Comparison of ENCODE assay signal across 27 cellular contexts in genomic region chr15:81263477-81263876, GRCh38.
"Had no signal": no experiment of that assay in that cellular context is flagged by ENCODE, and none has a peak within 500 bp of the region (broad histone marks: within the 10 kb centered on the region; RNA-seq: fewer than 3 reads in every experiment).

No MANE protein-coding gene starts in this region.

- H3K27ac Mint-ChIP-seq: naive thymus-derived CD8-positive, alpha-beta T cell; nephron; stimulated activated memory B cell treated with anti-CD40 and anti-IgM and Interleukin-4, amounts not matched to agents 10 μg/mL and 1 μg/mL and 100 μg/mL, for 72 hours; stimulated activated naive CD8-positive, alpha-beta T cell treated with anti-CD3 and anti-CD28 coated beads, Interleukin-15, amount 100 ng/mL, for 72 hours; type B pancreatic cell had no signal

- H3K36me3 ChIP-seq: left lung, right atrium auricular region, right lobe of liver, uterus had no signal

- H3K4me3 Mint-ChIP-seq: naive thymus-derived CD8-positive, alpha-beta T cell; nephron; neural crest cell; stimulated activated memory B cell treated with anti-CD40 and anti-IgM and Interleukin-4, amounts not matched to agents 10 μg/mL and 1 μg/mL and 100 μg/mL, for 72 hours; stimulated activated naive CD8-positive, alpha-beta T cell treated with anti-CD3 and anti-CD28 coated beads, Interleukin-15, amount 100 ng/mL, for 72 hours; type B pancreatic cell had no signal

- H3K9ac ChIP-seq: parathyroid adenoma had no signal

- H3K27ac ChIP-seq: left lung, lower lobe of right lung, parathyroid adenoma, psoas muscle, right atrium auricular region, right lobe of liver, uterus had no signal

- H3K4me2 ChIP-seq: smooth muscle cell had no signal

- H3K27me3 Mint-ChIP-seq: stimulated activated memory B cell treated with anti-CD40 and anti-IgM and Interleukin-4, amounts not matched to agents 10 μg/mL and 1 μg/mL and 100 μg/mL, for 72 hours had no signal

- H2AFZ ChIP-seq: parathyroid adenoma had no signal

- DNase-seq: hippocampal formation; kidney glomerular epithelial cell; left colon; left lung; lower lobe of right lung; mammary epithelial cell; mesenchymal stem cell; naive thymus-derived CD8-positive, alpha-beta T cell; occipital lobe; psoas muscle; right lobe of liver; stimulated activated CD4-positive, alpha-beta T cell treated with anti-CD3 and anti-CD28 coated beads, Interleukin-1b, Interleukin-23, amount 100 ng/mL, for 48 hours; stimulated activated CD4-positive, alpha-beta T cell treated with anti-CD3 and anti-CD28 coated beads, Interleukin-2, amount 100 ng/mL, for 48 hours; stimulated activated CD4-positive, alpha-beta T cell treated with anti-CD3 and anti-CD28 coated beads, Interleukin-4, amount 100 ng/mL, for 4 hours; stimulated activated CD8-positive, alpha-beta memory T cell treated with anti-CD3 and anti-CD28 coated beads, Interleukin-4, amount 100 ng/mL, for 48 hours; stimulated activated naive CD4-positive, alpha-beta T cell treated with Interleukin-2 at 50 U/mL for 16 hours; stimulated activated naive CD8-positive, alpha-beta T cell treated with anti-CD3 and anti-CD28 coated beads, Interleukin-15, amount 100 ng/mL, for 72 hours; substantia nigra; uterus had no signal

- H3K27me3 ChIP-seq: right atrium auricular region, right lobe of liver, tibial nerve, uterus had no signal

- H3K4me1 ChIP-seq: parathyroid adenoma had no signal

- H3K4me3 ChIP-seq: left lung, lower lobe of right lung, psoas muscle, right atrium auricular region, right lobe of liver, smooth muscle cell, tibial nerve, uterus had no signal

- H3K79me2 ChIP-seq: parathyroid adenoma had no signal

- ATAC-seq: left colon; left lung; lower lobe of right lung; naive thymus-derived CD8-positive, alpha-beta T cell; psoas muscle; right lobe of liver; stimulated activated memory B cell treated with anti-CD40 and anti-IgM and Interleukin-4, amounts not matched to agents 10 μg/mL and 1 μg/mL and 100 μg/mL, for 72 hours; stimulated activated naive CD8-positive, alpha-beta T cell treated with anti-CD3 and anti-CD28 coated beads, Interleukin-15, amount 100 ng/mL, for 72 hours had no signal

- H3K9me3 ChIP-seq: left lung, lower lobe of right lung, psoas muscle, right atrium auricular region, right lobe of liver, tibial nerve, uterus had no signal

- H3K36me3 Mint-ChIP-seq: naive thymus-derived CD8-positive, alpha-beta T cell; stimulated activated memory B cell treated with anti-CD40 and anti-IgM and Interleukin-4, amounts not matched to agents 10 μg/mL and 1 μg/mL and 100 μg/mL, for 72 hours; type B pancreatic cell had no signal

- H3K9me3 Mint-ChIP-seq: naive thymus-derived CD8-positive, alpha-beta T cell; nephron; neural crest cell; stimulated activated memory B cell treated with anti-CD40 and anti-IgM and Interleukin-4, amounts not matched to agents 10 μg/mL and 1 μg/mL and 100 μg/mL, for 72 hours; stimulated activated naive CD8-positive, alpha-beta T cell treated with anti-CD3 and anti-CD28 coated beads, Interleukin-15, amount 100 ng/mL, for 72 hours; type B pancreatic cell had no signal
